ENCODE assay signal across 22 cellular contexts in the genomic region with DNA sequence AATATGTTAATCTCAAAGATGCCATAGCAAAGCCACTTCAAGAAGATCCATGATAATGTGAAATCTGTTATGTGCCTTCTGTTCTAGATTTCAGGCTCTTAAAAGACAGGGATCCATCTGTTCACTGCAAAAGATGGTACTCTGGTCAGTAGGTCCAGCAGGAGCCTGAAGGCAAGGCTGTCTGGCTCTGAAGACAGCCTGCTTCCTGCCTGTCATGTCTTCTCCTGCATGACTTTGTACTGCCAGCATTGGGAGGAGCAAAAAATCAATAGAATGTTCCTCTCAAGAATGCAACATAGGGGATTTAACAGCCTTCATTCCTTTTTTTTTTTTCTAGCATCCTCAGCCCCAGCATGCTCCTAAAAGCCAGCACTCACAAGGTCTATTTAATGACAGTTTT.
DNase-seq lines count a peak whose midpoint lies in the region; ATAC-seq, FAIRE-seq and TF ChIP-seq lines count a peak whose summit lies in the region.
"Had no signal": no experiment of that assay in that cellular context is flagged by ENCODE, and none has a peak within 500 bp of the region (broad histone marks: within the 10 kb centered on the region; RNA-seq: fewer than 3 reads in every experiment).

No MANE protein-coding gene starts in this region.

- BruUV-seq in PC-3 (replicated peaks; lab: Mats Ljungman, UMichigan), result no TSS peak

- H3K4me2 ChIP-seq in H1 (ENCODE audit: insufficient read depth in 1 of 2, low read depth in 2 of 2, low read length in 2 of 2), result no peak overlapping the region
- H3K4me2 ChIP-seq in PC-3 (ENCODE audit: low read length), result no peak overlapping the region

- H3K56ac ChIP-seq in H1 (replicated peaks; ENCODE audit: insufficient read length, low read depth, low read length), result no peak overlapping the region

- ATAC-seq in PC-3, result no peak
- ATAC-seq: CD8-positive, alpha-beta T cell had no signal

- H3K79me2 ChIP-seq in H1 (ENCODE audit: control insufficient read depth in 1 of 2, insufficient read depth in 2 of 2, low read length in 2 of 2) (no peaks in the 10 kb centered on the region), PC-3 (ENCODE audit: low read length) (no peaks in the 10 kb centered on the region)

- H3K4me3 ChIP-seq in H1 (ENCODE audit: extremely low read depth in 1 of 4, insufficient read depth in 2 of 4, low read depth in 3 of 4, low read length in 4 of 4), result no peak overlapping the region
- no peak overlapping the region for H3K4me3 ChIP-seq in PC-3 (ENCODE audit: low read length)

- H4K5ac ChIP-seq in H1 (ENCODE audit: insufficient read length, low read depth, low read length), result no peak overlapping the region

- H3K9me3 Mint-ChIP-seq in mesothelial cell of epicardium, result peaks cover 5% of the 10 kb centered on the region
- H3K9me3 Mint-ChIP-seq: HFFc6 had no signal

- TF ChIP-seq CTCF in H1 (IDR thresholded peaks at IDR 0.05; ENCODE audit: control extremely low read depth in 1 of 3, insufficient read depth in 1 of 3, low read depth in 1 of 3, low read length in 3 of 3), result no peak
- TF ChIP-seq CTCF in mesothelial cell of epicardium (IDR thresholded peaks at IDR 0.05; ENCODE audit: unreplicated experiment), result no peak
- no peak for TF ChIP-seq CTCF in PC-3 (conservative IDR thresholded peaks at IDR 0.05; ENCODE audit: low read depth, low read length)

- H2BK5ac ChIP-seq in H1 (ENCODE audit: low read depth, low read length), result peak overlapping the region; percentile 6; the same call in 1 of the 2 replicates

- H2BK15ac ChIP-seq in H1 (ENCODE audit: low read length), result no peak overlapping the region

- H3K18ac ChIP-seq in H1 (ENCODE audit: extremely low read depth, low read length), result no peak overlapping the region

- H2BK12ac ChIP-seq in H1 (ENCODE audit: low read depth, low read length), result no peak overlapping the region

- no peak overlapping the region for H3K14ac ChIP-seq in H1 (ENCODE audit: insufficient read length)

- no peak for TF ChIP-seq EP300 in H1 (IDR thresholded peaks at IDR 0.05; ENCODE audit: borderline replicate concordance in 1 of 2, low read depth in 2 of 2, low read length in 2 of 2)

- no peak for TF ChIP-seq POLR2A in H1 (IDR thresholded peaks at IDR 0.05; ENCODE audit: control extremely low read depth in 1 of 2, low read depth in 2 of 2, low read length in 2 of 2)

- H4K91ac ChIP-seq in H1 (replicated peaks; ENCODE audit: insufficient read length, low read length), result peak overlapping the region; percentile 57

- POLR2A ChIA-PET in H1 (lab: Charles Lee; ENCODE audit: partially characterized antibody), result no interaction called here
- POLR2A ChIA-PET in PC-3 (lab: Charles Lee; ENCODE audit: unreplicated experiment), result no interaction called here

- no peak for FAIRE-seq in H1 (lab: Jason Lieb, UNC)

- CTCF ChIA-PET in H1 (lab: Charles Lee; ENCODE audit: partially characterized antibody), result interaction anchor here (1.0 to 2.0 kb wide), 2 partner anchors 7 to 15 kb away, joined by 3 to 5 read pairs; no protein-coding TSS in a partner anchor
- CTCF ChIA-PET in PC-3 (lab: Charles Lee), result no interaction called here

- H3K4me1 ChIP-seq in H1 (replicated peaks in 1 of 4; ENCODE audit: control insufficient read depth in 3 of 4, insufficient read depth in 4 of 4, low read length in 3 of 4) (peaks cover 6 to 14% (median 10%) of the 10 kb centered on the region in 4 experiments; a peak in 4 of 7 replicates), PC-3 (ENCODE audit: insufficient read depth, low read length) (no peaks in the 10 kb centered on the region)

- no peak overlapping the region for H3K4ac ChIP-seq in H1 (replicated peaks; ENCODE audit: insufficient read length, low read depth, low read length)

- H3K27ac Mint-ChIP-seq in mesothelial cell of epicardium, result peak overlapping the region; percentile 66
- H3K27ac Mint-ChIP-seq: CD8-positive, alpha-beta T cell; HFFc6 had no signal

- no peaks in the 10 kb centered on the region for H3K23me2 ChIP-seq in H1 (ENCODE audit: low read depth, low read length)

- H3K27ac ChIP-seq in H1 (ENCODE audit: low read depth, low read length) (no peak overlapping the region), PC-3 (ENCODE audit: low read length) (no peak overlapping the region)

- H3K27me3 Mint-ChIP-seq in mesothelial cell of epicardium (ENCODE audit: low read depth), result no peaks in the 10 kb centered on the region

- peaks cover 8% of the 10 kb centered on the region for H3K4me1 Mint-ChIP-seq in mesothelial cell of epicardium

- H3K27me3 ChIP-seq in H1 (replicated peaks in 1 of 4; ENCODE audit: control insufficient read depth in 3 of 4, extremely low read depth in 1 of 4, insufficient read depth in 3 of 4, low read length in 3 of 4) (no peaks in the 10 kb centered on the region), PC-3 (ENCODE audit: low read length) (no peaks in the 10 kb centered on the region)

- no peak overlapping the region for H2BK120ac ChIP-seq in H1 (replicated peaks; ENCODE audit: low read depth, low read length)

- H3K9me2 ChIP-seq in PC-3 (replicated peaks; ENCODE audit: low read length), result no peaks in the 10 kb centered on the region

- no peak overlapping the region for H2AK5ac ChIP-seq in H1 (ENCODE audit: low read depth, low read length)

- intact Hi-C loops in PC-3 (cut with micrococcal nuclease), result no loop called here

- TF ChIP-seq RAD21 in H1 (IDR thresholded peaks at IDR 0.05 in 1 of 2, conservative IDR thresholded peaks at IDR 0.05 in 1 of 2; ENCODE audit: low read depth in 2 of 2, low read length in 2 of 2), result no peak

- H3K23ac ChIP-seq in H1 (ENCODE audit: insufficient read length), result no peak overlapping the region

- no peaks in the 10 kb centered on the region for H3K79me1 ChIP-seq in H1 (ENCODE audit: low read depth, low read length)

- H3K9me3 ChIP-seq in H1 (ENCODE audit: insufficient read depth in 2 of 2, low read depth in 1 of 2, low read length in 1 of 2) (peaks cover 5 to 10% of the 10 kb centered on the region in 2 experiments; a peak in 3 of 4 replicates), PC-3 (ENCODE audit: low read length) (0 out of 2 replicates have a peak, but pooled peaks cover 4% of the 10 kb centered on the region)

- peaks cover 0 to 3% (median 0%) of the 10 kb centered on the region in 4 experiments; a peak in 2 of 8 replicates for H3K36me3 ChIP-seq in H1 (ENCODE audit: control insufficient read depth in 2 of 4, insufficient read depth in 4 of 4, low read length in 3 of 4)
- no peaks in the 10 kb centered on the region for H3K36me3 ChIP-seq in PC-3 (ENCODE audit: low read depth, low read length)

- H3K9ac ChIP-seq in H1 (replicated peaks in 1 of 4; ENCODE audit: extremely low read depth in 1 of 4, low read depth in 3 of 4, low read length in 3 of 4) (no peak overlapping the region), PC-3 (ENCODE audit: low read length) (no peak overlapping the region)

- no peaks in the 10 kb centered on the region for H3K36me3 Mint-ChIP-seq in mesothelial cell of epicardium
- H3K36me3 Mint-ChIP-seq: CD8-positive, alpha-beta T cell had no signal

- H2BK20ac ChIP-seq in H1 (ENCODE audit: low read length), result no peak overlapping the region; the same call in 1 of the 2 replicates

- no peak overlapping the region for H4K8ac ChIP-seq in H1 (ENCODE audit: extremely low read depth, insufficient read depth, low read length)

- H2AFZ ChIP-seq in H1 (ENCODE audit: low read length) (no peak overlapping the region), PC-3 (ENCODE audit: low read length) (no peak overlapping the region)

- peak; percentile 7 for DNase-seq in NCI-H2171 treated with DMSO at 0.1 percent for 48 hours (lab: John Stamatoyannopoulos, UW)
- DNase-seq in NCI-H2171 (lab: John Stamatoyannopoulos, UW), result no peak
- no peak for DNase-seq in H1 (ENCODE audit: low read depth in 1 of 2, low spot score in 2 of 2)
- no peak for DNase-seq in mesothelial cell of epicardium (ENCODE audit: low spot score in 2 of 2, unreplicated experiment in 2 of 2)
- no peak for DNase-seq in PC-3
- no peak for DNase-seq in NAMALWA (ENCODE audit: low spot score)
- no peak for DNase-seq in NCI-H146 treated with DMSO at 0.1 percent for 48 hours (lab: John Stamatoyannopoulos, UW; ENCODE audit: unreplicated experiment)
- DNase-seq: 8988T; AML-193; Calu3; CD8-positive, alpha-beta T cell; DMS53; GF-D8; H9; HFFc6; Kasumi-1; NCI-H1417 treated with DMSO at 0.1 percent for 48 hours; NCI-H187 treated with DMSO at 0.1 percent for 48 hours; NCI-H226; NCI-H510A treated with DMSO at 0.1 percent for 48 hours; RPMI8226; SHP77 had no signal

- H3K4me3 Mint-ChIP-seq in mesothelial cell of epicardium, result no peak overlapping the region
- H3K4me3 Mint-ChIP-seq: CD8-positive, alpha-beta T cell; H9; HFFc6 had no signal

- no peaks in the 10 kb centered on the region for H4K20me1 ChIP-seq in H1 (replicated peaks in 1 of 2; ENCODE audit: control insufficient read depth in 1 of 2, insufficient read depth in 2 of 2, low read length in 2 of 2)
- no peaks in the 10 kb centered on the region for H4K20me1 ChIP-seq in PC-3 (ENCODE audit: low read length)

- H3F3A ChIP-seq in PC-3 (ENCODE audit: low read length, unreplicated experiment), result no peaks in the 10 kb centered on the region

TF ChIP-seq in H1, 55 proteins besides CTCF, POLR2A, EP300 and RAD21:
- TF ChIP-seq GABPA (IDR thresholded peaks at IDR 0.05; ENCODE audit: borderline replicate concordance, insufficient read depth, low read length) (no peak), CREB1 (IDR thresholded peaks at IDR 0.05) (no peak), NANOG (IDR thresholded peaks at IDR 0.05; ENCODE audit: insufficient read depth, low read depth, low read length, poor library complexity, severe bottlenecking) (no peak), EZH2 (IDR thresholded peaks at IDR 0.05; ENCODE audit: low read depth, low read length, severe bottlenecking) (no peak), SP2 (IDR thresholded peaks at IDR 0.05; ENCODE audit: low read length) (no peak), JUND (IDR thresholded peaks at IDR 0.05; ENCODE audit: low read length) (no peak), RXRA (IDR thresholded peaks at IDR 0.05; ENCODE audit: insufficient read depth, low read depth, low read length) (no peak), SIRT6 (IDR thresholded peaks at IDR 0.05; ENCODE audit: low read length) (no peak)
- TF ChIP-seq, protein P1, sequence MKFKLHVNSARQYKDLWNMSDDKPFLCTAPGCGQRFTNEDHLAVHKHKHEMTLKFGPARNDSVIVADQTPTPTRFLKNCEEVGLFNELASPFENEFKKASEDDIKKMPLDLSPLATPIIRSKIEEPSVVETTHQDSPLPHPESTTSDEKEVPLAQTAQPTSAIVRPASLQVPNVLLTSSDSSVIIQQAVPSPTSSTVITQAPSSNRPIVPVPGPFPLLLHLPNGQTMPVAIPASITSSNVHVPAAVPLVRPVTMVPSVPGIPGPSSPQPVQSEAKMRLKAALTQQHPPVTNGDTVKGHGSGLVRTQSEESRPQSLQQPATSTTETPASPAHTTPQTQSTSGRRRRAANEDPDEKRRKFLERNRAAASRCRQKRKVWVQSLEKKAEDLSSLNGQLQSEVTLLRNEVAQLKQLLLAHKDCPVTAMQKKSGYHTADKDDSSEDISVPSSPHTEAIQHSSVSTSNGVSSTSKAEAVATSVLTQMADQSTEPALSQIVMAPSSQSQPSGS (IDR thresholded peaks at IDR 0.05; ENCODE audit: low read length), result no peak
TF ChIP-seq in H1: peak in this region for 0.
